Comparison of ENCODE assay signal across 24 cellular contexts in genomic region chr16:9566099-9566498, GRCh38.
"Had no signal": no experiment of that assay in that cellular context is flagged by ENCODE, and none has a peak within 500 bp of the region (broad histone marks: within the 10 kb centered on the region; RNA-seq: fewer than 3 reads in every experiment).

No MANE protein-coding gene starts in this region.

- H3K27me3 Mint-ChIP-seq: dendritic cell treated with granulocyte-macrophage colony-stimulating factor and Interleukin-4, amounts not matched to agents 40 ng/mL and 50 ng/mL, for 4 days; effector memory CD8-positive, alpha-beta T cell had no signal

- H3K36me3 Mint-ChIP-seq: mesothelial cell of epicardium, naive B cell had no signal

- H3K9me3 ChIP-seq: colonic mucosa, esophagus muscularis mucosa, gastroesophageal sphincter, left lung, lower lobe of right lung, mucosa of descending colon had no signal

- H3K4me1 Mint-ChIP-seq: mesothelial cell of epicardium, naive B cell had no signal

- H3K36me3 ChIP-seq: colonic mucosa, esophagus muscularis mucosa, gastroesophageal sphincter, heart right ventricle, left lung, lower lobe of right lung had no signal

- H3K4me3 ChIP-seq: colonic mucosa, esophagus muscularis mucosa, gastroesophageal sphincter, heart right ventricle, left lung, lower lobe of right lung, mucosa of descending colon had no signal

- H3K9me3 Mint-ChIP-seq: dendritic cell treated with granulocyte-macrophage colony-stimulating factor and Interleukin-4, amounts not matched to agents 40 ng/mL and 50 ng/mL, for 4 days; mesothelial cell of epicardium; naive B cell had no signal

- H3K27ac Mint-ChIP-seq: dendritic cell treated with granulocyte-macrophage colony-stimulating factor and Interleukin-4, amounts not matched to agents 40 ng/mL and 50 ng/mL, for 4 days; effector memory CD8-positive, alpha-beta T cell; mesothelial cell of epicardium; naive B cell had no signal

- DNase-seq: colonic mucosa; cortex of kidney; effector CD8-positive, alpha-beta T cell; effector memory CD8-positive, alpha-beta T cell; foreskin keratinocyte; glutamatergic neuron; head of caudate nucleus; heart right ventricle; hippocampal formation; left cardiac atrium; left lung; left ventricle myocardium superior; lower lobe of right lung; mesenchymal stem cell; mucosa of descending colon; naive B cell had no signal

- H3K27ac ChIP-seq: colonic mucosa, esophagus muscularis mucosa, foreskin keratinocyte, gastroesophageal sphincter, heart right ventricle, left lung, lower lobe of right lung had no signal

- FAIRE-seq: endothelial cell of umbilical vein, frontal cortex, islet of Langerhans, keratinocyte had no signal

- H3K4me1 ChIP-seq: colonic mucosa, esophagus muscularis mucosa, foreskin keratinocyte, gastroesophageal sphincter, heart right ventricle, left lung, lower lobe of right lung had no signal

- H3K27me3 ChIP-seq: colonic mucosa, esophagus muscularis mucosa, foreskin keratinocyte, gastroesophageal sphincter, heart right ventricle, left lung had no signal

- H3K4me3 Mint-ChIP-seq: dendritic cell treated with granulocyte-macrophage colony-stimulating factor and Interleukin-4, amounts not matched to agents 40 ng/mL and 50 ng/mL, for 4 days; effector memory CD8-positive, alpha-beta T cell; mesothelial cell of epicardium; naive B cell had no signal

- ATAC-seq: effector memory CD8-positive, alpha-beta T cell; foreskin keratinocyte; gastroesophageal sphincter; heart right ventricle; left cardiac atrium; left lung; left ventricle myocardium superior; lower lobe of right lung; mucosa of descending colon had no signal
